27 cellular contexts compared by ENCODE assay signal in genomic region chr6:95186710-95187109, GRCh38.
"Had no signal": no experiment of that assay in that cellular context is flagged by ENCODE, and none has a peak within 500 bp of the region (broad histone marks: within the 10 kb centered on the region; RNA-seq: fewer than 3 reads in every experiment).

No MANE protein-coding gene starts in this region.

- H3K27ac Mint-ChIP-seq: activated CD4-positive, alpha-beta T cell treated with anti-CD3 and anti-CD28 coated beads, Interleukin-2, amount 10 ng/mL, durations not matched to agents 24 days and 14 days; activated CD8-positive, alpha-beta memory T cell treated with anti-CD3 and anti-CD28 coated beads, Interleukin-2, amount 10 ng/mL, durations not matched to agents 7 days and 5 days; activated naive CD4-positive, alpha-beta T cell treated with anti-CD3 and anti-CD28 coated beads, Interleukin-2, amount 50 U/mL, for 72 hours; activated naive CD8-positive, alpha-beta T cell treated with anti-CD3 and anti-CD28 coated beads, Interleukin-2, amount 50 U/mL, for 24 hours; T-helper 17 cell; WTC11 had no signal

- H3K9me3 Mint-ChIP-seq: activated CD4-positive, alpha-beta T cell treated with anti-CD3 and anti-CD28 coated beads, Interleukin-2, amount 10 ng/mL, durations not matched to agents 24 days and 14 days; activated naive CD8-positive, alpha-beta T cell treated with anti-CD3 and anti-CD28 coated beads, Interleukin-2, amount 50 U/mL, for 24 hours; activated T-cell treated with anti-CD3 and anti-CD28 coated beads, Interleukin-2, amount 50 U/mL, for 4 hours; WTC11 had no signal

- H3K4me3 ChIP-seq: ascending aorta, body of pancreas, Peyer's patch, SJSA1 had no signal

- H3K4me1 Mint-ChIP-seq: activated CD4-positive, alpha-beta T cell treated with anti-CD3 and anti-CD28 coated beads, Interleukin-2, amount 10 ng/mL, durations not matched to agents 24 days and 14 days; activated CD8-positive, alpha-beta memory T cell treated with anti-CD3 and anti-CD28 coated beads, Interleukin-2, amount 10 ng/mL, durations not matched to agents 7 days and 5 days; activated naive CD8-positive, alpha-beta T cell treated with anti-CD3 and anti-CD28 coated beads, Interleukin-2, amount 50 U/mL, for 24 hours; T-helper 17 cell had no signal

- H3K36me3 Mint-ChIP-seq: activated CD8-positive, alpha-beta memory T cell treated with anti-CD3 and anti-CD28 coated beads, Interleukin-2, amount 10 ng/mL, durations not matched to agents 7 days and 5 days; activated naive CD4-positive, alpha-beta T cell treated with anti-CD3 and anti-CD28 coated beads, Interleukin-2, amount 50 U/mL, for 72 hours; WTC11 had no signal

- H3K27ac ChIP-seq: ascending aorta, body of pancreas, Peyer's patch, SJSA1 had no signal

- ATAC-seq: activated CD8-positive, alpha-beta memory T cell treated with anti-CD3 and anti-CD28 coated beads, Interleukin-2, amount 10 ng/mL, durations not matched to agents 7 days and 5 days; activated naive CD4-positive, alpha-beta T cell treated with anti-CD3 and anti-CD28 coated beads, Interleukin-2, amount 50 U/mL, for 72 hours; activated naive CD8-positive, alpha-beta T cell treated with anti-CD3 and anti-CD28 coated beads, Interleukin-2, amount 50 U/mL, for 24 hours; activated T-cell treated with anti-CD3 and anti-CD28 coated beads, Interleukin-2, amount 50 U/mL, for 4 hours; body of pancreas; T-helper 17 cell; WTC11 had no signal

- H3K27me3 Mint-ChIP-seq: activated CD4-positive, alpha-beta T cell treated with anti-CD3 and anti-CD28 coated beads, Interleukin-2, amount 10 ng/mL, durations not matched to agents 24 days and 14 days; activated CD8-positive, alpha-beta memory T cell treated with anti-CD3 and anti-CD28 coated beads, Interleukin-2, amount 10 ng/mL, durations not matched to agents 7 days and 5 days; activated naive CD8-positive, alpha-beta T cell treated with anti-CD3 and anti-CD28 coated beads, Interleukin-2, amount 50 U/mL, for 24 hours; T-helper 17 cell had no signal

- DNase-seq: activated CD4-positive, alpha-beta T cell treated with anti-CD3 and anti-CD28 coated beads for 1 hour; activated CD4-positive, alpha-beta T cell treated with anti-CD3 and anti-CD28 coated beads, Interleukin-2, amount 10 ng/mL, durations not matched to agents 24 days and 14 days; activated CD4-positive, alpha-beta T cell treated with anti-CD3 and anti-CD28 coated beads, Interleukin-2, amount 50 U/mL, for 48 hours; activated CD8-positive, alpha-beta memory T cell treated with anti-CD3 and anti-CD28 coated beads, Interleukin-2, amount 10 ng/mL, durations not matched to agents 7 days and 5 days; activated effector memory CD4-positive, alpha-beta T cell treated with anti-CD3 and anti-CD28 coated beads, Interleukin-2, amount 50 U/mL, for 16 hours; activated naive CD4-positive, alpha-beta T cell treated with Interleukin-2 at 50 U/mL for 16 hours; activated naive CD8-positive, alpha-beta T cell treated with anti-CD3 and anti-CD28 coated beads, Interleukin-2, amount 50 U/mL, for 24 hours; activated T-cell treated with anti-CD3 and anti-CD28 coated beads, Interleukin-2, amount 50 U/mL, for 4 hours; amniotic stem cell; body of pancreas; central memory CD4-positive, alpha-beta T cell; KBM-7; MV-4-11; NCI-H1092 treated with DMSO at 0.1 percent for 48 hours; NCI-H1417 treated with DMSO at 0.1 percent for 48 hours; NCI-H1694; NCI-H2029; NCI-H2107; NCI-H69; Peyer's patch; SHP77; T-helper 17 cell; T-helper 9 cell had no signal

- H3K4me1 ChIP-seq: ascending aorta, body of pancreas, Peyer's patch, SJSA1 had no signal

- H3K9me3 ChIP-seq: ascending aorta, body of pancreas, Peyer's patch, SJSA1 had no signal

- H3K4me3 Mint-ChIP-seq: activated CD4-positive, alpha-beta T cell treated with anti-CD3 and anti-CD28 coated beads, Interleukin-2, amount 10 ng/mL, durations not matched to agents 24 days and 14 days; activated CD8-positive, alpha-beta memory T cell treated with anti-CD3 and anti-CD28 coated beads, Interleukin-2, amount 10 ng/mL, durations not matched to agents 7 days and 5 days; activated naive CD8-positive, alpha-beta T cell treated with anti-CD3 and anti-CD28 coated beads, Interleukin-2, amount 50 U/mL, for 24 hours; activated T-cell treated with anti-CD3 and anti-CD28 coated beads, Interleukin-2, amount 50 U/mL, for 4 hours; T-helper 17 cell; WTC11 had no signal

- H3K27me3 ChIP-seq: ascending aorta, body of pancreas, Peyer's patch, SJSA1 had no signal

- H3K36me3 ChIP-seq: ascending aorta, Peyer's patch, SJSA1 had no signal
